19 cellular contexts compared by ENCODE assay signal in the genomic region with DNA sequence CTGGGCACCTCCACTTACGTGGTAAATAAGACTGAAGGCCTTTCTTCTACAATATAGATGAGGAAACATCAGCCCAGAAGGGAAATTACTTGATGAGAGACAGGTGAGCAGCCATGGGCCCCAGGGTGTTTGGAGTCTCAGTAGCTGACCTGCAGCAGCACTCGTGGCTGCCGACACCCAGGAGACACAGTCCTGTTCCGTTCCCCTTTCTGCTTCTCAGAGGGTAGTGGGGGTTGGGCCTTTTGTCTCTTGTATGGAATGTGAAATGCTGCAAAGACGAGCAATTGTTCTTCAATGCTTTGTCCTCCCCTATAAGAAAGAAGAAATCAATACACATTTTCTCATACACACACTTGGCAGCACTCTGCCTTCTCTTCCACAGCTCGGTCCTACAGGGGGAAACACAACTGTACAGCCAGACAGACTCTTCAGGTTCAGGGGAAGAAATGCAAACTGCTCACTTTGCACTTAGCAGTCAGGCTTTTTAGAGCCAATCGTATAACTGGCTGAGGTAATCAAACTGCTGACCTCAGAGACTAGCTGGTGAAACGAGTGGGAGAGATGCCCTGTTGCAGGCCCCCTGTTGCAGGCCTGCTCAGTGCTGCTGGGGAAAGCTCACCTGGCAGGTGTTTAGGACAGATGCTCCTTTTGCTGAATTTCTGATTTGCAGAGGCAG.
DNase-seq lines count a peak whose midpoint lies in the region; ATAC-seq and TF ChIP-seq lines count a peak whose summit lies in the region.
"Had no signal": no experiment of that assay in that cellular context is flagged by ENCODE, and none has a peak within 500 bp of the region (broad histone marks: within the 10 kb centered on the region; RNA-seq: fewer than 3 reads in every experiment).

No MANE protein-coding gene starts in this region.

- H3K36me3 ChIP-seq in BLaER1 treated with 17β-estradiol and CSF1 and Interleukin-3, amounts not matched to agents 10 nM and 100 nM: peaks cover 21 to 72% (median 48%) of the 10 kb centered on the region in 11 experiments
- no peaks in the 10 kb centered on the region; the same call in 1 of the 2 replicates for H3K36me3 ChIP-seq in HAP-1 (replicated peaks)
- no peaks in the 10 kb centered on the region; the same call in 1 of the 2 replicates for H3K36me3 ChIP-seq in OCI-LY1 (ENCODE audit: insufficient read depth, low read length)

- H3K27me3 Mint-ChIP-seq in natural killer cell (ENCODE audit: low read depth in 2 of 2) (no peaks in the 10 kb centered on the region), MCF 10A (ENCODE audit: insufficient read depth, unreplicated experiment) (no peaks in the 10 kb centered on the region)

- no peaks in the 10 kb centered on the region for H3K79me2 ChIP-seq in OCI-LY1 (ENCODE audit: insufficient read depth, low read length)

- H3K36me3 Mint-ChIP-seq in natural killer cell (no peaks in the 10 kb centered on the region), MCF 10A (ENCODE audit: insufficient read depth, unreplicated experiment) (peaks cover 50% of the 10 kb centered on the region)

- H3K4me3 Mint-ChIP-seq in natural killer cell: no peak overlapping the region
- no peak overlapping the region for H3K4me3 Mint-ChIP-seq in MCF 10A (ENCODE audit: unreplicated experiment)
- H3K4me3 Mint-ChIP-seq: mesothelial cell of epicardium had no signal

- no peaks in the 10 kb centered on the region for H3K9me2 ChIP-seq in OCI-LY1 (ENCODE audit: low read depth, low read length)

- H3K4me2 ChIP-seq in BLaER1 treated with 17β-estradiol and CSF1 and Interleukin-3, amounts not matched to agents 10 nM and 100 nM: peak overlapping the region in 10 of 11 experiments; percentile 28 to 74 (median 53); a peak in 18 of 22 replicates
- no peak overlapping the region for H3K4me2 ChIP-seq in OCI-LY1 (ENCODE audit: low read length)
- H3K4me2 ChIP-seq: PC-9 had no signal

- CTCF ChIA-PET in MCF 10A (lab: Yijun Ruan, JAX): interaction anchor here (0.7 to 3.5 kb wide), 5 partner anchors 13 to 442 kb away, joined by 3 to 42 read pairs (median 6); no protein-coding TSS in a partner anchor

- no TSS peak for BruUV-seq in MCF 10A (replicated peaks; lab: Mats Ljungman, UMichigan)

- no peak overlapping the region for H3K27ac ChIP-seq in BLaER1 treated with 17β-estradiol and CSF1 and Interleukin-3, amounts not matched to agents 10 nM and 100 nM
- peak overlapping the region; percentile 29 for H3K27ac ChIP-seq in OCI-LY1 (ENCODE audit: low read depth, low read length, poor library complexity, severe bottlenecking)
- H3K27ac ChIP-seq: esophagus squamous epithelium, PC-9, SJCRH30, testis, VCaP had no signal

- no peaks in the 10 kb centered on the region for H3K27me3 ChIP-seq in BLaER1 treated with 17β-estradiol and CSF1 and Interleukin-3, amounts not matched to agents 10 nM and 100 nM
- H3K27me3 ChIP-seq in HAP-1 (ENCODE audit: low read depth) (no peaks in the 10 kb centered on the region), OCI-LY1 (ENCODE audit: insufficient read depth, low read length) (no peaks in the 10 kb centered on the region)
- H3K27me3 ChIP-seq: esophagus squamous epithelium, SJCRH30, testis had no signal

- no peaks in the 10 kb centered on the region for H3F3A ChIP-seq in OCI-LY1 (ENCODE audit: insufficient read depth, low read length)

- intact Hi-C loops in natural killer cell (cut with micrococcal nuclease) (loop anchor here (10.0 kb wide), 1 partner anchor 189 kb away; no protein-coding TSS in a partner anchor), MCF 10A (cut with micrococcal nuclease) (no loop called here)

- ATAC-seq in natural killer cell (no peak), GM19324 (IDR thresholded peaks at IDR 0.05; ENCODE audit: low FRiP score, unreplicated experiment) (no peak)

- no peaks in the 10 kb centered on the region for H3K9me3 ChIP-seq in BLaER1 treated with 17β-estradiol and CSF1 and Interleukin-3, amounts not matched to agents 10 nM and 100 nM (replicated peaks in 1 of 11)
- H3K9me3 ChIP-seq in HAP-1 (no peaks in the 10 kb centered on the region), OCI-LY1 (ENCODE audit: low read length) (no peaks in the 10 kb centered on the region)
- H3K9me3 ChIP-seq: esophagus squamous epithelium, SJCRH30, testis had no signal

- peak; percentile 83 to 85 for DNase-seq in HAP-1 (ENCODE audit: low spot score in 2 of 2)
- no peak for DNase-seq in natural killer cell
- no peak for DNase-seq in stimulated activated CD4-positive, alpha-beta T cell treated with anti-CD3 and anti-CD28 coated beads, Interleukin-1b, Interleukin-23, amount 100 ng/mL, for 48 hours
- DNase-seq in MCF 10A (ENCODE audit: unreplicated experiment): no peak
- DNase-seq: activated naive CD4-positive, alpha-beta T cell treated with Interleukin-2 at 50 U/mL for 16 hours; activated T-cell treated with anti-CD3 and anti-CD28 coated beads for 4 hours; cerebellar nuclear complex; effector CD8-positive, alpha-beta T cell; esophagus squamous epithelium; NCI-H1105 treated with DMSO at 0.1 percent for 48 hours; PC-9; SJCRH30; T-helper 2 cell; testis had no signal

- TF ChIP-seq CTCF in OCI-LY1 (IDR thresholded peaks at IDR 0.05; ENCODE audit: low read length): no peak
- TF ChIP-seq CTCF in natural killer cell (IDR thresholded peaks at IDR 0.05): no peak
- TF ChIP-seq CTCF in MCF 10A (IDR thresholded peaks at IDR 0.05; ENCODE audit: unreplicated experiment): no peak

- H4K20me1 ChIP-seq in BLaER1 treated with 17β-estradiol and CSF1 and Interleukin-3, amounts not matched to agents 10 nM and 100 nM: peaks cover 9 to 71% (median 34%) of the 10 kb centered on the region in 11 experiments; a peak in 19 of 22 replicates
- no peaks in the 10 kb centered on the region for H4K20me1 ChIP-seq in OCI-LY1 (ENCODE audit: insufficient read depth, low read length)

- H3K9ac ChIP-seq in BLaER1 treated with 17β-estradiol and CSF1 and Interleukin-3, amounts not matched to agents 10 nM and 100 nM: peak overlapping the region in 5 of 11 experiments; percentile 1 to 39 (median 2); a peak in 4 of 22 replicates
- no peak overlapping the region for H3K9ac ChIP-seq in OCI-LY1 (ENCODE audit: low read length)

- no peak overlapping the region for H2AFZ ChIP-seq in OCI-LY1 (ENCODE audit: low read length)
- H2AFZ ChIP-seq: PC-9 had no signal

- in situ Hi-C loops in HAP-1 (cut with MboI; ENCODE audit: low sequenced_read_pairs): loop anchor here (5.0 kb wide), 1 partner anchor 413 kb away; no protein-coding TSS in a partner anchor

- H3K9me3 Mint-ChIP-seq in natural killer cell (no peaks in the 10 kb centered on the region), MCF 10A (ENCODE audit: unreplicated experiment) (no peaks in the 10 kb centered on the region)
- H3K9me3 Mint-ChIP-seq: mesothelial cell of epicardium had no signal

- POLR2A ChIA-PET in MCF 10A (lab: Yijun Ruan, JAX): interaction anchor here (0.7 kb wide), 1 partner anchor 862 kb away, joined by 3 read pairs; no protein-coding TSS in a partner anchor

- no peak overlapping the region for H3K4me3 ChIP-seq in BLaER1 treated with 17β-estradiol and CSF1 and Interleukin-3, amounts not matched to agents 10 nM and 100 nM
- H3K4me3 ChIP-seq in HAP-1 (no peak overlapping the region), OCI-LY1 (ENCODE audit: low read depth, low read length, poor library complexity, severe bottlenecking) (no peak overlapping the region)
- H3K4me3 ChIP-seq: esophagus squamous epithelium, PC-9, SJCRH30, testis had no signal

- peak overlapping the region; percentile 26 to 43 for H3K27ac Mint-ChIP-seq in natural killer cell
- no peak overlapping the region for H3K27ac Mint-ChIP-seq in MCF 10A (ENCODE audit: low read depth, unreplicated experiment)
- H3K27ac Mint-ChIP-seq: mesothelial cell of epicardium had no signal

- H3K4me1 Mint-ChIP-seq in natural killer cell (peaks cover 14 to 15% of the 10 kb centered on the region in 2 donors), MCF 10A (ENCODE audit: insufficient read depth, unreplicated experiment) (peaks cover 7% of the 10 kb centered on the region)

- peaks cover 13 to 29% (median 26%) of the 10 kb centered on the region in 10 experiments; a peak in 19 of 20 replicates for H3K4me1 ChIP-seq in BLaER1 treated with 17β-estradiol and CSF1 and Interleukin-3, amounts not matched to agents 10 nM and 100 nM
- H3K4me1 ChIP-seq in HAP-1 (peaks cover 20% of the 10 kb centered on the region), OCI-LY1 (ENCODE audit: insufficient read depth, low read length, severe bottlenecking) (peaks cover 19% of the 10 kb centered on the region)
- H3K4me1 ChIP-seq: SJCRH30, testis had no signal

Comparison
In these comparisons a context has a peak if more than half of its experiments do, and no peak if none do; other contexts are left out.
1. DNase-seq: peak in HAP-1 (2 of 2); none in natural killer cell (single experiment), stimulated activated CD4-positive, alpha-beta T cell treated with anti-CD3 and anti-CD28 coated beads, Interleukin-1b, Interleukin-23, amount 100 ng/mL, for 48 hours (single experiment) and MCF 10A (single experiment).